Comparison of ENCODE assay signal across 20 cellular contexts in genomic region chr17:79883202-79883601, GRCh38. TPM values are rescaled to one million over a fixed set of nuclear protein-coding genes. Genes with fewer than 3 reads are reported as not detected.
DNase-seq lines count a peak whose midpoint lies in the region; ATAC-seq and TF ChIP-seq lines count a peak whose summit lies in the region.
"Had no signal": no experiment of that assay in that cellular context is flagged by ENCODE, and none has a peak within 500 bp of the region (broad histone marks: within the 10 kb centered on the region; RNA-seq: fewer than 3 reads in every experiment).

No MANE protein-coding gene starts in this region.

- H4K20me1 ChIP-seq in neural progenitor cell (ENCODE audit: low read depth): no peaks in the 10 kb centered on the region
- H4K20me1 ChIP-seq: BLaER1 treated with 17β-estradiol and CSF1 and Interleukin-3, amounts not matched to agents 10 nM and 100 nM had no signal

- no peak for ATAC-seq in aorta (ENCODE audit: low FRiP score)

- CTCF ChIA-PET in Caco-2 (lab: Charles Lee): no interaction called here

- H2AFZ ChIP-seq in neural progenitor cell (replicated peaks): no peak overlapping the region

- POLR2A ChIA-PET in Caco-2 (lab: Charles Lee): no interaction called here

- H3K4me1 ChIP-seq in neural progenitor cell (no peaks in the 10 kb centered on the region), aorta (ENCODE audit: control insufficient read depth in 1 of 2, insufficient read depth in 2 of 2, low read length in 2 of 2) (no peaks in the 10 kb centered on the region), Caco-2 (no peaks in the 10 kb centered on the region)

- H3K36me3 Mint-ChIP-seq in neural progenitor cell (no peaks in the 10 kb centered on the region), Caco-2 (ENCODE audit: insufficient read depth, unreplicated experiment) (no peaks in the 10 kb centered on the region), mesothelial cell of epicardium (no peaks in the 10 kb centered on the region)

- H3K36me3 ChIP-seq in neural progenitor cell (no peaks in the 10 kb centered on the region), aorta (ENCODE audit: control insufficient read depth in 1 of 2, insufficient read depth in 2 of 2, low read length in 1 of 2) (no peaks in the 10 kb centered on the region), Caco-2 (ENCODE audit: control insufficient read depth, insufficient read depth, low read length) (no peaks in the 10 kb centered on the region)
- H3K36me3 ChIP-seq: BLaER1 treated with 17β-estradiol and CSF1 and Interleukin-3, amounts not matched to agents 10 nM and 100 nM had no signal

- H3K27ac ChIP-seq in neural progenitor cell (no peak overlapping the region), aorta (ENCODE audit: low read depth in 1 of 2, low read length in 2 of 2) (no peak overlapping the region)
- H3K27ac ChIP-seq: BLaER1 treated with 17β-estradiol and CSF1 and Interleukin-3, amounts not matched to agents 10 nM and 100 nM had no signal

- H3K4me1 Mint-ChIP-seq in neural progenitor cell (no peaks in the 10 kb centered on the region), Caco-2 (ENCODE audit: low read depth, unreplicated experiment) (peaks cover 7% of the 10 kb centered on the region), mesothelial cell of epicardium (no peaks in the 10 kb centered on the region)
- H3K4me1 Mint-ChIP-seq: CD4-positive, alpha-beta memory T cell had no signal

- H3F3A ChIP-seq in neural progenitor cell (ENCODE audit: low read depth): no peaks in the 10 kb centered on the region

- no peak overlapping the region for H3K4me2 ChIP-seq in neural progenitor cell
- H3K4me2 ChIP-seq: BLaER1 treated with 17β-estradiol and CSF1 and Interleukin-3, amounts not matched to agents 10 nM and 100 nM; SK-N-SH had no signal

- WGBS in aorta, 2 donors: 72 to 75% methylated on average over 7 of the region's 7 CpGs

- H3K79me2 ChIP-seq in neural progenitor cell (ENCODE audit: low read depth): no peaks in the 10 kb centered on the region

- DNase-seq in NCI-H1105 treated with DMSO at 0.1 percent for 48 hours (lab: John Stamatoyannopoulos, UW): peak; percentile 1
- DNase-seq in NCI-H1105 (lab: John Stamatoyannopoulos, UW): no peak
- peak; percentile 29 for DNase-seq in NCI-H1436 (lab: John Stamatoyannopoulos, UW)
- peak; percentile 59 for DNase-seq in NCI-H510A treated with DMSO at 0.1 percent for 48 hours (lab: John Stamatoyannopoulos, UW)
- DNase-seq in neural progenitor cell (ENCODE audit: low spot score): no peak
- DNase-seq in aorta: no peak
- no peak for DNase-seq in Caco-2
- no peak for DNase-seq in mesothelial cell of epicardium (ENCODE audit: low spot score in 2 of 2, unreplicated experiment in 2 of 2)
- DNase-seq: 8988T; CD4-positive, alpha-beta memory T cell; Kasumi-1; NCI-H1694 treated with DMSO at 0.1 percent for 48 hours; NCI-H226; NCI-H524 treated with DMSO at 0.1 percent for 48 hours; NCI-H82; OCI-M1; SHP77; SK-N-SH; T-helper 2 cell had no signal

- peaks cover 18% of the 10 kb centered on the region for H3K27me3 ChIP-seq in neural progenitor cell
- H3K27me3 ChIP-seq in aorta (ENCODE audit: control insufficient read depth in 1 of 2, insufficient read depth in 2 of 2, low read length in 1 of 2): no peaks in the 10 kb centered on the region
- H3K27me3 ChIP-seq in Caco-2 (replicated peaks; ENCODE audit: control insufficient read depth, insufficient read depth, low read length): no peaks in the 10 kb centered on the region; the same call in 1 of the 2 replicates
- H3K27me3 ChIP-seq: BLaER1 treated with 17β-estradiol and CSF1 and Interleukin-3, amounts not matched to agents 10 nM and 100 nM had no signal

- H3K9me3 Mint-ChIP-seq in neural progenitor cell (no peaks in the 10 kb centered on the region), Caco-2 (ENCODE audit: unreplicated experiment) (no peaks in the 10 kb centered on the region), mesothelial cell of epicardium (no peaks in the 10 kb centered on the region)
- H3K9me3 Mint-ChIP-seq: CD4-positive, alpha-beta memory T cell had no signal

- H3K4me3 Mint-ChIP-seq in neural progenitor cell: no peak overlapping the region
- no peak overlapping the region for H3K4me3 Mint-ChIP-seq in Caco-2 (ENCODE audit: unreplicated experiment)
- H3K4me3 Mint-ChIP-seq in mesothelial cell of epicardium: no peak overlapping the region
- H3K4me3 Mint-ChIP-seq: CD4-positive, alpha-beta memory T cell had no signal

- H3K27ac Mint-ChIP-seq in neural progenitor cell (peak overlapping the region; percentile 2), Caco-2 (ENCODE audit: unreplicated experiment) (no peak overlapping the region), mesothelial cell of epicardium (no peak overlapping the region)
- H3K27ac Mint-ChIP-seq: CD4-positive, alpha-beta memory T cell had no signal

- H3K9me3 ChIP-seq in neural progenitor cell (ENCODE audit: low read depth) (no peaks in the 10 kb centered on the region), aorta (ENCODE audit: control insufficient read depth, low read length) (no peaks in the 10 kb centered on the region), Caco-2 (no peaks in the 10 kb centered on the region)
- H3K9me3 ChIP-seq: BLaER1 treated with 17β-estradiol and CSF1 and Interleukin-3, amounts not matched to agents 10 nM and 100 nM; SK-N-SH had no signal

- H3K4me3 ChIP-seq in neural progenitor cell: no peak overlapping the region
- no peak overlapping the region for H3K4me3 ChIP-seq in aorta (ENCODE audit: low read length in 2 of 2)
- H3K4me3 ChIP-seq in Caco-2 (ENCODE audit: low read depth, low read length): no peak overlapping the region
- H3K4me3 ChIP-seq: BLaER1 treated with 17β-estradiol and CSF1 and Interleukin-3, amounts not matched to agents 10 nM and 100 nM had no signal

- H3K27me3 Mint-ChIP-seq in neural progenitor cell (ENCODE audit: insufficient read depth, low read depth) (peaks cover 10% of the 10 kb centered on the region), Caco-2 (ENCODE audit: insufficient read depth, unreplicated experiment) (no peaks in the 10 kb centered on the region), mesothelial cell of epicardium (ENCODE audit: low read depth) (peaks cover 50% of the 10 kb centered on the region)

- H3K9ac ChIP-seq in neural progenitor cell: no peak overlapping the region
- H3K9ac ChIP-seq: BLaER1 treated with 17β-estradiol and CSF1 and Interleukin-3, amounts not matched to agents 10 nM and 100 nM; SK-N-SH had no signal

- intact Hi-C loops in aorta (cut with DNase I): no loop called here
- intact Hi-C loops in Caco-2 (cut with micrococcal nuclease; ENCODE audit: unreplicated experiment): no loop called here

- TF ChIP-seq CTCF in neural progenitor cell (IDR thresholded peaks at IDR 0.05) (no peak), Caco-2 (IDR thresholded peaks at IDR 0.05; ENCODE audit: insufficient read depth in 1 of 2, low read depth in 1 of 2, low read length in 1 of 2, severe bottlenecking in 1 of 2, unreplicated experiment in 1 of 2) (no peak), mesothelial cell of epicardium (IDR thresholded peaks at IDR 0.05; ENCODE audit: unreplicated experiment) (no peak)

- BruUV-seq in Caco-2 (replicated peaks; lab: Mats Ljungman, UMichigan): no TSS peak

RNA-seq across cellular contexts. Expression of gene CBX4, which starts 44.0 kb away (rescaled TPM):
- total RNA-seq in neural progenitor cell (ENCODE audit: low replicate concordance) (2.7 and 5.6 TPM in 2 replicates), aorta (10 to 100 TPM; 10.7 to 13.4 TPM), Caco-2 (2022) (90.8 and 114 TPM in 2 replicates), mesothelial cell of epicardium (30.8 to 35.0 TPM (median 32.1 TPM) in 3 replicates)
- 1 to 10 TPM; 2.5 to 8.0 TPM for polyA plus RNA-seq in aorta

Comparison
In these comparisons a context has a peak if more than half of its experiments do, and no peak if none do; other contexts are left out.
1. DNase-seq: peak in NCI-H1105 treated with DMSO at 0.1 percent for 48 hours (single experiment), NCI-H1436 (single experiment) and NCI-H510A treated with DMSO at 0.1 percent for 48 hours (single experiment); none in NCI-H1105 (single experiment), neural progenitor cell (single experiment), aorta (0 of 2), Caco-2 (0 of 2) and mesothelial cell of epicardium (0 of 2).